ENCODE assay signal across 8 cellular contexts in genomic region chr3:14921034-14921616, GRCh38. TPM values are rescaled to one million over a fixed set of nuclear protein-coding genes. Genes with fewer than 3 reads are reported as not detected.
DNase-seq lines count a peak whose midpoint lies in the region; ATAC-seq and TF ChIP-seq lines count a peak whose summit lies in the region.

No MANE protein-coding gene starts in this region.

- H3K9me3 Mint-ChIP-seq in activated CD4-positive, alpha-beta T cell treated with anti-CD3 and anti-CD28 coated beads, Interleukin-2, amount 10 ng/mL, durations not matched to agents 7 days and 5 days: no peaks in the 10 kb centered on the region

- H3K9ac ChIP-seq in liver (ENCODE audit: low read depth in 1 of 2, low read length in 2 of 2): no peak overlapping the region

- no peaks in the 10 kb centered on the region for H3K9me3 ChIP-seq in liver (ENCODE audit: control insufficient read depth in 4 of 4, low read length in 3 of 4)

- CTCF ChIA-PET in activated CD4-positive, alpha-beta T cell treated with anti-CD3 and anti-CD28 coated beads, Interleukin-2, amount 10 ng/mL, durations not matched to agents 7 days and 5 days (lab: Charles Lee): interaction anchor here (0.6 to 2.0 kb wide), 16 partner anchors 9 to 718 kb away, joined by 3 to 9 read pairs (median 3); no protein-coding TSS in a partner anchor

- no peak overlapping the region for H3K4me3 Mint-ChIP-seq in activated CD4-positive, alpha-beta T cell treated with anti-CD3 and anti-CD28 coated beads, Interleukin-2, amount 10 ng/mL, durations not matched to agents 7 days and 5 days

- WGBS in liver: 24% methylated on average over 10 of the region's 10 CpGs

- peak; percentile 100 for TF ChIP-seq RAD21 in liver (IDR thresholded peaks at IDR 0.05)

- no peaks in the 10 kb centered on the region for H3K4me1 ChIP-seq in liver (ENCODE audit: control insufficient read depth in 4 of 4, insufficient read depth in 4 of 4, low read length in 3 of 4)

- ATAC-seq in GM18511 (IDR thresholded peaks at IDR 0.05; ENCODE audit: unreplicated experiment) (peak; percentile 84), HG03354 (IDR thresholded peaks at IDR 0.05; ENCODE audit: poor library complexity, severe bottlenecking, unreplicated experiment) (peak; percentile 92)

- H3K36me3 Mint-ChIP-seq in activated CD4-positive, alpha-beta T cell treated with anti-CD3 and anti-CD28 coated beads, Interleukin-2, amount 10 ng/mL, durations not matched to agents 7 days and 5 days (ENCODE audit: low read depth): no peaks in the 10 kb centered on the region

- POLR2A ChIA-PET in activated CD4-positive, alpha-beta T cell treated with anti-CD3 and anti-CD28 coated beads, Interleukin-2, amount 10 ng/mL, durations not matched to agents 7 days and 5 days (lab: Charles Lee): interaction anchor here (0.6 kb wide), 1 partner anchor 430 kb away, joined by 4 read pairs; no protein-coding TSS in a partner anchor

- H3K36me3 ChIP-seq in liver (ENCODE audit: control insufficient read depth in 4 of 4, insufficient read depth in 3 of 4, low read depth in 1 of 4, low read length in 3 of 4): no peaks in the 10 kb centered on the region

- peak; percentile 80 for DNase-seq in A172 (ENCODE audit: low spot score)
- DNase-seq in NCI-H526 treated with DMSO at 0.1 percent for 48 hours (lab: John Stamatoyannopoulos, UW): peak; percentile 37
- peak; percentile 84 for DNase-seq in activated CD4-positive, alpha-beta T cell treated with anti-CD3 and anti-CD28 coated beads, Interleukin-2, amount 10 ng/mL, durations not matched to agents 7 days and 5 days
- DNase-seq in coronary artery (ENCODE audit: low spot score): peak; percentile 92
- peak; percentile 70 to 85 for DNase-seq in stimulated activated CD4-positive, alpha-beta T cell treated with anti-CD3 and anti-CD28 coated beads, Interleukin-4, amount 100 ng/mL, for 48 hours (ENCODE audit: low read depth in 2 of 2)

- no peaks in the 10 kb centered on the region for H3K4me1 Mint-ChIP-seq in activated CD4-positive, alpha-beta T cell treated with anti-CD3 and anti-CD28 coated beads, Interleukin-2, amount 10 ng/mL, durations not matched to agents 7 days and 5 days

- TF ChIP-seq CTCF in coronary artery (IDR thresholded peaks at IDR 0.05): peak; percentile 94
- peak; percentile 99 for TF ChIP-seq CTCF in liver (IDR thresholded peaks at IDR 0.05; ENCODE audit: low read depth, low read length, missing input control)

- H3K27ac ChIP-seq in coronary artery (no peak overlapping the region), liver (ENCODE audit: low read depth in 1 of 2, low read length in 2 of 2) (no peak overlapping the region)

- no peaks in the 10 kb centered on the region for H3K27me3 ChIP-seq in liver (ENCODE audit: control insufficient read depth in 4 of 4, insufficient read depth in 4 of 4, low read length in 3 of 4)

- peaks cover 3% of the 10 kb centered on the region for H3K27me3 Mint-ChIP-seq in activated CD4-positive, alpha-beta T cell treated with anti-CD3 and anti-CD28 coated beads, Interleukin-2, amount 10 ng/mL, durations not matched to agents 7 days and 5 days

- no peak overlapping the region for H3K27ac Mint-ChIP-seq in activated CD4-positive, alpha-beta T cell treated with anti-CD3 and anti-CD28 coated beads, Interleukin-2, amount 10 ng/mL, durations not matched to agents 7 days and 5 days

- no peak overlapping the region for H3K4me3 ChIP-seq in coronary artery
- no peak overlapping the region for H3K4me3 ChIP-seq in liver (ENCODE audit: low read depth in 1 of 3, low read length in 3 of 3)

TF ChIP-seq in liver, 16 proteins besides CTCF, POLR2A, EP300 and RAD21:
- TF ChIP-seq RXRA (IDR thresholded peaks at IDR 0.05): peak in 1 of 2 donors; percentile 15
- no peak for TF ChIP-seq EGR1 (IDR thresholded peaks at IDR 0.05; ENCODE audit: low read depth in 2 of 2)
- no peak for TF ChIP-seq ZBTB33 (IDR thresholded peaks at IDR 0.05)
- TF ChIP-seq FOXA1 (IDR thresholded peaks at IDR 0.05): no peak
TF ChIP-seq in liver: peak in this region for 1.

RNA-seq across cellular contexts. Expression of gene NR2C2, which starts 26.3 kb away (rescaled TPM):
- 20.3 and 24.4 TPM in 2 replicates for total RNA-seq in A172 (2014; rRNA removed; shearing (Covaris generic))
- 10 to 100 TPM; 57.0 to 67.4 TPM for total RNA-seq in activated CD4-positive, alpha-beta T cell treated with anti-CD3 and anti-CD28 coated beads, Interleukin-2, amount 10 ng/mL, durations not matched to agents 7 days and 5 days
- 10 to 100 TPM; 21.8 TPM for total RNA-seq in liver
- 1 to 10 TPM; 3.3 to 7.3 TPM for polyA plus RNA-seq in liver

Comparison
In these comparisons a context has a peak if more than half of its experiments do, and no peak if none do; other contexts are left out.
1. DNase-seq: peak in every context shown above with its lines; median percentile 92 in coronary artery; 84 in activated CD4-positive, alpha-beta T cell treated with anti-CD3 and anti-CD28 coated beads, Interleukin-2, amount 10 ng/mL, durations not matched to agents 7 days and 5 days; 80 in A172; 78 in stimulated activated CD4-positive, alpha-beta T cell treated with anti-CD3 and anti-CD28 coated beads, Interleukin-4, amount 100 ng/mL, for 48 hours; 37 in NCI-H526 treated with DMSO at 0.1 percent for 48 hours.